Comparison of ENCODE assay signal across 8 cellular contexts in the genomic region with DNA sequence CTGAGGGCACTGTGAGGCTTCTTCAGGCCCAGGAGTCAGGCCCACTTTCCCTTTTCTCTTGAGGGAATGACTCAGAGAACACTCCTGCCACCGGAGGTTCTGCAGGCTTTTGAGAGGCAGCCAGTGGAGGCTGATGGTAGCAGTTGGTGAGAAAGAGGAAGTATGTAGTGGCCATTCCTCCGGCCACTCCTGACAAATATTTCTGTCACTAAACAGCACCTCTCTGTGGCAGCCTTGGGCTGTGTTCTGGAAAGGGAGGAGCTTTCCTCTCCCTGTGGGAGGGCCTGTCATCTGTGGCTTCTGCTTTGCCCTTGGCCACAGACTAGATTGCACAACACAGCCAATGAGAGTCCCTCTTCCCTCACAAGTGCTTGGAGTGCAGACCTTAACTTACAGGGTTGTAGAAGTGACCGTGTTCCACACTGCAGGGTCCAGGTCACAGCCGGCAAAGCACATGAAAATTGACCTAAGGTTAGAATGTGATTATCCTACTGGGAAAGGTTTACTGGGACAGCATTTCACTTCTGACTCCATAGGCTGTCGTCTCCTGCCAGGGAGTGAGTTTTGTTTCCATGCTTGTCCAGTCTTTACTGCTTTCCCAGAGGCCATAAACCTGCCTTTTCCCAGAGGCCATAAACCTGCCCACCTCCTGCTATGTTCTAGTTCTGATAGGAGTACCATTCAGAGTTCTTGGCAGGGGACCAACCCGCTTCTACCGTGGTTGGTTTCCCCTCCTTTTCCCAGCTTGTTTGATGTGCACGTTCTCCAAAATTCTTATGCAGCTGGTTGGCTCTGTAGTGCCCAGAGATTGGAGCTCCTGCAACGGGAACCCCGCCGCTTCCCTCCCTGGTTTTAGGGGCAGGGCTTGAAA. TPM values are rescaled to one million over a fixed set of nuclear protein-coding genes. Genes with fewer than 3 reads are reported as not detected.
DNase-seq lines count a peak whose midpoint lies in the region; ATAC-seq and TF ChIP-seq lines count a peak whose summit lies in the region.

No MANE protein-coding gene starts in this region.

- no peaks in the 10 kb centered on the region for H3K27me3 ChIP-seq in BLaER1 treated with 17β-estradiol and CSF1 and Interleukin-3, amounts not matched to agents 10 nM and 100 nM
- no peaks in the 10 kb centered on the region for H3K27me3 ChIP-seq in thoracic aorta (replicated peaks; ENCODE audit: insufficient read depth)

- peak overlapping the region; percentile 70 to 99 (median 94) for H3K4me2 ChIP-seq in BLaER1 treated with 17β-estradiol and CSF1 and Interleukin-3, amounts not matched to agents 10 nM and 100 nM

- peaks cover 74% of the 10 kb centered on the region for H3K4me1 Mint-ChIP-seq in activated CD4-positive, alpha-beta T cell treated with anti-CD3 and anti-CD28 coated beads, Interleukin-2, amount 10 ng/mL, durations not matched to agents 7 days and 5 days

- POLR2A ChIA-PET in activated CD4-positive, alpha-beta T cell treated with anti-CD3 and anti-CD28 coated beads, Interleukin-2, amount 10 ng/mL, durations not matched to agents 7 days and 5 days (lab: Charles Lee): interaction anchor here (0.5 kb wide), 1 partner anchor 62 kb away, joined by 5 read pairs; no protein-coding TSS in a partner anchor

- H3K27ac ChIP-seq in BLaER1 treated with 17β-estradiol and CSF1 and Interleukin-3, amounts not matched to agents 10 nM and 100 nM: peak overlapping the region in 10 of 11 experiments; percentile 36 to 84 (median 74); a peak in 18 of 22 replicates
- H3K27ac ChIP-seq in thoracic aorta: peak overlapping the region; percentile 11 to 63

- ATAC-seq in GM18508 (IDR thresholded peaks at IDR 0.05; ENCODE audit: insufficient read depth, unreplicated experiment) (peak; percentile 86), HG02885 (IDR thresholded peaks at IDR 0.05; ENCODE audit: poor library complexity, unreplicated experiment) (peak; percentile 86), mucosa of descending colon (peak; percentile 89), thoracic aorta (ENCODE audit: insufficient number of reproducible peaks, low FRiP score, low read depth) (peak; percentile 99)

- no peaks in the 10 kb centered on the region for H3K9me3 ChIP-seq in BLaER1 treated with 17β-estradiol and CSF1 and Interleukin-3, amounts not matched to agents 10 nM and 100 nM (replicated peaks in 1 of 11)
- H3K9me3 ChIP-seq in mucosa of descending colon (no peaks in the 10 kb centered on the region), thoracic aorta (no peaks in the 10 kb centered on the region)

- TF ChIP-seq CTCF in epithelial cell of proximal tubule (conservative IDR thresholded peaks at IDR 0.05; ENCODE audit: low read depth, low read length) (peak; percentile 53), mucosa of descending colon (IDR thresholded peaks at IDR 0.05) (peak; percentile 39), thoracic aorta (IDR thresholded peaks at IDR 0.05) (peak; percentile 48)

- H3K27ac Mint-ChIP-seq in activated CD4-positive, alpha-beta T cell treated with anti-CD3 and anti-CD28 coated beads, Interleukin-2, amount 10 ng/mL, durations not matched to agents 7 days and 5 days: peak overlapping the region; percentile 80

- peaks cover 64 to 99% (median 97%) of the 10 kb centered on the region in 11 experiments for H4K20me1 ChIP-seq in BLaER1 treated with 17β-estradiol and CSF1 and Interleukin-3, amounts not matched to agents 10 nM and 100 nM

- H3K27me3 Mint-ChIP-seq in activated CD4-positive, alpha-beta T cell treated with anti-CD3 and anti-CD28 coated beads, Interleukin-2, amount 10 ng/mL, durations not matched to agents 7 days and 5 days: no peaks in the 10 kb centered on the region

- no peak overlapping the region for H3K4me3 Mint-ChIP-seq in activated CD4-positive, alpha-beta T cell treated with anti-CD3 and anti-CD28 coated beads, Interleukin-2, amount 10 ng/mL, durations not matched to agents 7 days and 5 days

- intact Hi-C loops in mucosa of descending colon (cut with DNase I, micrococcal nuclease): no loop called here

- peaks cover 48% of the 10 kb centered on the region for H3K36me3 Mint-ChIP-seq in activated CD4-positive, alpha-beta T cell treated with anti-CD3 and anti-CD28 coated beads, Interleukin-2, amount 10 ng/mL, durations not matched to agents 7 days and 5 days (ENCODE audit: low read depth)

- peaks cover 72 to 91% (median 85%) of the 10 kb centered on the region in 10 experiments for H3K4me1 ChIP-seq in BLaER1 treated with 17β-estradiol and CSF1 and Interleukin-3, amounts not matched to agents 10 nM and 100 nM
- H3K4me1 ChIP-seq in mucosa of descending colon (ENCODE audit: low read depth) (peaks cover 57% of the 10 kb centered on the region), thoracic aorta (ENCODE audit: control insufficient read depth in 1 of 2, low read depth in 2 of 2) (peaks cover 33 to 66% of the 10 kb centered on the region in 2 donors)

- no peaks in the 10 kb centered on the region for H3K9me3 Mint-ChIP-seq in activated CD4-positive, alpha-beta T cell treated with anti-CD3 and anti-CD28 coated beads, Interleukin-2, amount 10 ng/mL, durations not matched to agents 7 days and 5 days

- H3K36me3 ChIP-seq in BLaER1 treated with 17β-estradiol and CSF1 and Interleukin-3, amounts not matched to agents 10 nM and 100 nM: peaks cover 20 to 52% (median 40%) of the 10 kb centered on the region in 11 experiments; a peak in 21 of 22 replicates
- no peaks in the 10 kb centered on the region for H3K36me3 ChIP-seq in mucosa of descending colon (ENCODE audit: low read depth)
- no peaks in the 10 kb centered on the region for H3K36me3 ChIP-seq in thoracic aorta

- H3K4me3 ChIP-seq in BLaER1 treated with 17β-estradiol and CSF1 and Interleukin-3, amounts not matched to agents 10 nM and 100 nM: peak overlapping the region in 9 of 10 experiments; percentile 7 to 63 (median 33); a peak in 11 of 20 replicates
- peak overlapping the region; percentile 19 for H3K4me3 ChIP-seq in epithelial cell of proximal tubule (ENCODE audit: low read depth, low read length)
- no peak overlapping the region for H3K4me3 ChIP-seq in mucosa of descending colon
- peak overlapping the region; percentile 26 for H3K4me3 ChIP-seq in thoracic aorta

- CTCF ChIA-PET in activated CD4-positive, alpha-beta T cell treated with anti-CD3 and anti-CD28 coated beads, Interleukin-2, amount 10 ng/mL, durations not matched to agents 7 days and 5 days (lab: Charles Lee): interaction anchor here (0.5 to 2.0 kb wide), 6 partner anchors 9 to 1304 kb away, joined by 3 to 7 read pairs (median 6); a partner anchor contains a TSS

- DNase-seq in NCI-H1694 treated with DMSO at 0.1 percent for 48 hours (lab: John Stamatoyannopoulos, UW) (peak; percentile 61), epithelial cell of proximal tubule (ENCODE audit: low read depth) (peak; percentile 86), mucosa of descending colon (peak; percentile 70 to 85 (median 74)), thoracic aorta (ENCODE audit: low spot score) (peak; percentile 72)
- DNase-seq in activated CD4-positive, alpha-beta T cell treated with anti-CD3 and anti-CD28 coated beads, Interleukin-2, amount 10 ng/mL, durations not matched to agents 7 days and 5 days: peak; percentile 67

- peak overlapping the region in 10 of 11 experiments; percentile 7 to 72 (median 64); a peak in 18 of 22 replicates for H3K9ac ChIP-seq in BLaER1 treated with 17β-estradiol and CSF1 and Interleukin-3, amounts not matched to agents 10 nM and 100 nM

RNA-seq across cellular contexts. Expression of a gene that starts 33.3 kb away (rescaled TPM):
- total RNA-seq in activated CD4-positive, alpha-beta T cell treated with anti-CD3 and anti-CD28 coated beads, Interleukin-2, amount 10 ng/mL, durations not matched to agents 7 days and 5 days: 10 to 100 TPM; 68.3 to 69.2 TPM
- total RNA-seq in epithelial cell of proximal tubule (33.6 and 36.2 TPM in 2 replicates), mucosa of descending colon (100 to 1,000 TPM in 1 of 3 donors, 10 to 100 TPM in 2; 71.9 to 111 (median 94.5) TPM), thoracic aorta (10 to 100 TPM; 20.2 to 25.5 TPM)

RNA-seq across cellular contexts. Expression of a gene that starts 44.8 kb away (rescaled TPM):
- total RNA-seq in activated CD4-positive, alpha-beta T cell treated with anti-CD3 and anti-CD28 coated beads, Interleukin-2, amount 10 ng/mL, durations not matched to agents 7 days and 5 days: under 1 TPM; 0.12 to 0.40 TPM
- total RNA-seq in epithelial cell of proximal tubule: 3.1 and 4.8 TPM in 2 replicates
- total RNA-seq in mucosa of descending colon: 1 to 10 TPM; 1.2 to 3.7 (median 1.6) TPM
- total RNA-seq in thoracic aorta: 1 to 10 TPM; 1.4 to 3.8 TPM

RNA-seq across cellular contexts. Expression of a gene that starts 58.9 kb away (rescaled TPM):
- 10 to 100 TPM; 38.4 to 40.7 TPM for total RNA-seq in activated CD4-positive, alpha-beta T cell treated with anti-CD3 and anti-CD28 coated beads, Interleukin-2, amount 10 ng/mL, durations not matched to agents 7 days and 5 days
- 50.9 and 57.4 TPM in 2 replicates for total RNA-seq in epithelial cell of proximal tubule
- total RNA-seq in mucosa of descending colon: 10 to 100 TPM in 1 of 3 donors, 1 to 10 TPM in 2; 5.8 to 22.3 (median 7.0) TPM
- 10 to 100 TPM; 14.8 to 16.4 TPM for total RNA-seq in thoracic aorta
